Comparison of ENCODE assay signal across 28 cellular contexts in genomic region chr18:51540562-51540961, GRCh38.
"Had no signal": no experiment of that assay in that cellular context is flagged by ENCODE, and none has a peak within 500 bp of the region (broad histone marks: within the 10 kb centered on the region; RNA-seq: fewer than 3 reads in every experiment).

No MANE protein-coding gene starts in this region.

- H3K9me3 ChIP-seq: colonic mucosa, esophagus muscularis mucosa, esophagus squamous epithelium, gastrocnemius medialis, gastroesophageal sphincter, heart left ventricle had no signal

- H3K4me1 ChIP-seq: colonic mucosa, esophagus squamous epithelium, foreskin keratinocyte, gastrocnemius medialis, gastroesophageal sphincter, heart left ventricle, heart right ventricle had no signal

- H3K4me2 ChIP-seq: hepatocyte had no signal

- H3K4me3 ChIP-seq: colonic mucosa, coronary artery, dorsolateral prefrontal cortex, esophagus muscularis mucosa, esophagus squamous epithelium, gastrocnemius medialis, gastroesophageal sphincter, heart left ventricle, heart right ventricle, hepatocyte had no signal

- FAIRE-seq: colon, endometrium, endothelial cell of umbilical vein, frontal cortex had no signal

- H3K27me3 ChIP-seq: colonic mucosa, dorsolateral prefrontal cortex, esophagus muscularis mucosa, esophagus squamous epithelium, foreskin keratinocyte, gastrocnemius medialis, gastroesophageal sphincter, heart left ventricle, heart right ventricle, hepatocyte had no signal

- H3K27ac ChIP-seq: colonic mucosa, coronary artery, dorsolateral prefrontal cortex, epithelial cell of prostate, esophagus muscularis mucosa, esophagus squamous epithelium, foreskin keratinocyte, gastrocnemius medialis, gastroesophageal sphincter, heart left ventricle, heart right ventricle, hepatocyte had no signal

- DNase-seq: colonic mucosa; cortex of kidney; dorsolateral prefrontal cortex; effector CD4-positive, alpha-beta T cell; effector CD8-positive, alpha-beta T cell; effector memory CD4-positive, alpha-beta T cell; effector memory CD8-positive, alpha-beta T cell; endodermal cell; erythroblast; esophagus squamous epithelium; foreskin fibroblast; foreskin keratinocyte; foreskin melanocyte; gastrocnemius medialis; glutamatergic neuron; head of caudate nucleus; heart left ventricle; heart right ventricle had no signal

- H2AFZ ChIP-seq: hepatocyte had no signal

- ATAC-seq: effector memory CD8-positive, alpha-beta T cell; esophagus mucosa; foreskin keratinocyte; gastrocnemius medialis; gastroesophageal sphincter; heart left ventricle; heart right ventricle had no signal

- H3K79me2 ChIP-seq: hepatocyte had no signal

- H3K36me3 ChIP-seq: colonic mucosa, esophagus muscularis mucosa, esophagus squamous epithelium, gastrocnemius medialis, gastroesophageal sphincter, heart left ventricle, heart right ventricle had no signal
